In genomic region chr2:39515273-39515896, GRCh38 we compare ENCODE assay signal across 1 cellular context.
TF ChIP-seq lines count a peak whose summit lies in the region.

No MANE protein-coding gene starts in this region.

TF ChIP-seq in K562, 482 proteins besides CTCF, POLR2A, EP300 and RAD21 (continued from another document):
- TF ChIP-seq, protein P1, sequence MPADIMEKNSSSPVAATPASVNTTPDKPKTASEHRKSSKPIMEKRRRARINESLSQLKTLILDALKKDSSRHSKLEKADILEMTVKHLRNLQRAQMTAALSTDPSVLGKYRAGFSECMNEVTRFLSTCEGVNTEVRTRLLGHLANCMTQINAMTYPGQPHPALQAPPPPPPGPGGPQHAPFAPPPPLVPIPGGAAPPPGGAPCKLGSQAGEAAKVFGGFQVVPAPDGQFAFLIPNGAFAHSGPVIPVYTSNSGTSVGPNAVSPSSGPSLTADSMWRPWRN (IDR thresholded peaks at IDR 0.05; ENCODE audit: low read depth) = no peak
- TF ChIP-seq ZKSCAN8 (CRISPR knock-in tag; IDR thresholded peaks at IDR 0.05) (no peak), TSC22D4 (tag; IDR thresholded peaks at IDR 0.05) (no peak), ZBTB34 (CRISPR knock-in tag; IDR thresholded peaks at IDR 0.05) (no peak), THAP12 (CRISPR knock-in tag; IDR thresholded peaks at IDR 0.05) (no peak), MLLT1 (IDR thresholded peaks at IDR 0.05) (no peak), SMAD1 (IDR thresholded peaks at IDR 0.05; ENCODE audit: low read depth, low read length, partially characterized antibody) (no peak), ATF1 (CRISPR knock-in tag; IDR thresholded peaks at IDR 0.05) (no peak), ATF1 (tag; IDR thresholded peaks at IDR 0.05) (no peak), E2F1 (CRISPR knock-in tag; IDR thresholded peaks at IDR 0.05) (no peak), MEF2A (IDR thresholded peaks at IDR 0.05; ENCODE audit: control insufficient read depth, low read depth, low read length) (no peak), FOXM1 (IDR thresholded peaks at IDR 0.05; ENCODE audit: low read depth) (peak; percentile 47; the same call in 1 of the 2 replicates), FOXM1 (CRISPR knock-in tag; IDR thresholded peaks at IDR 0.05; ENCODE audit: low read depth) (no peak), FOXP1 (CRISPR knock-in tag; IDR thresholded peaks at IDR 0.05) (no peak), CBFA2T3 (IDR thresholded peaks at IDR 0.05) (peak; percentile 94), NUFIP1 (IDR thresholded peaks at IDR 0.05; ENCODE audit: partially characterized antibody) (no peak), BRD9 (IDR thresholded peaks at IDR 0.05; ENCODE audit: low read depth, partially characterized antibody) (no peak), HNRNPL (IDR thresholded peaks at IDR 0.05; ENCODE audit: low read depth, low read length) (no peak), CEBPZ (IDR thresholded peaks at IDR 0.05; ENCODE audit: borderline replicate concordance, low read depth, low read length) (no peak), ZKSCAN1 (IDR thresholded peaks at IDR 0.05; ENCODE audit: low read depth, low read length) (no peak), SMARCA5 (IDR thresholded peaks at IDR 0.05) (no peak), ZNF695 (CRISPR knock-in tag; IDR thresholded peaks at IDR 0.05) (no peak), NFIC (IDR thresholded peaks at IDR 0.05) (peak; percentile 58; the same call in 1 of the 2 replicates), ZNF347 (CRISPR knock-in tag; IDR thresholded peaks at IDR 0.05; ENCODE audit: low read depth) (no peak), ZC3H8 (IDR thresholded peaks at IDR 0.05) (no peak), NFRKB (IDR thresholded peaks at IDR 0.05; ENCODE audit: low read depth) (no peak), NR1H2 (CRISPR knock-in tag; IDR thresholded peaks at IDR 0.05) (no peak)
- TF ChIP-seq, protein P2, sequence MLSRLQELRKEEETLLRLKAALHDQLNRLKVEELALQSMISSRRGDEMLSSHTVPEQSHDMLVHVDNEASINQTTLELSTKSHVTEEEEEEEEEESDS (CRISPR knock-in tag; IDR thresholded peaks at IDR 0.05) = no peak
- TF ChIP-seq, protein P3, sequence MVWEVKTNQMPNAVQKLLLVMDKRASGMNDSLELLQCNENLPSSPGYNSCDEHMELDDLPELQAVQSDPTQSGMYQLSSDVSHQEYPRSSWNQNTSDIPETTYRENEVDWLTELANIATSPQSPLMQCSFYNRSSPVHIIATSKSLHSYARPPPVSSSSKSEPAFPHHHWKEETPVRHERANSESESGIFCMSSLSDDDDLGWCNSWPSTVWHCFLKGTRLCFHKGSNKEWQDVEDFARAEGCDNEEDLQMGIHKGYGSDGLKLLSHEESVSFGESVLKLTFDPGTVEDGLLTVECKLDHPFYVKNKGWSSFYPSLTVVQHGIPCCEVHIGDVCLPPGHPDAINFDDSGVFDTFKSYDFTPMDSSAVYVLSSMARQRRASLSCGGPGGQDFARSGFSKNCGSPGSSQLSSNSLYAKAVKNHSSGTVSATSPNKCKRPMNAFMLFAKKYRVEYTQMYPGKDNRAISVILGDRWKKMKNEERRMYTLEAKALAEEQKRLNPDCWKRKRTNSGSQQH (CRISPR knock-in tag; IDR thresholded peaks at IDR 0.05) = no peak
- TF ChIP-seq, protein P4, sequence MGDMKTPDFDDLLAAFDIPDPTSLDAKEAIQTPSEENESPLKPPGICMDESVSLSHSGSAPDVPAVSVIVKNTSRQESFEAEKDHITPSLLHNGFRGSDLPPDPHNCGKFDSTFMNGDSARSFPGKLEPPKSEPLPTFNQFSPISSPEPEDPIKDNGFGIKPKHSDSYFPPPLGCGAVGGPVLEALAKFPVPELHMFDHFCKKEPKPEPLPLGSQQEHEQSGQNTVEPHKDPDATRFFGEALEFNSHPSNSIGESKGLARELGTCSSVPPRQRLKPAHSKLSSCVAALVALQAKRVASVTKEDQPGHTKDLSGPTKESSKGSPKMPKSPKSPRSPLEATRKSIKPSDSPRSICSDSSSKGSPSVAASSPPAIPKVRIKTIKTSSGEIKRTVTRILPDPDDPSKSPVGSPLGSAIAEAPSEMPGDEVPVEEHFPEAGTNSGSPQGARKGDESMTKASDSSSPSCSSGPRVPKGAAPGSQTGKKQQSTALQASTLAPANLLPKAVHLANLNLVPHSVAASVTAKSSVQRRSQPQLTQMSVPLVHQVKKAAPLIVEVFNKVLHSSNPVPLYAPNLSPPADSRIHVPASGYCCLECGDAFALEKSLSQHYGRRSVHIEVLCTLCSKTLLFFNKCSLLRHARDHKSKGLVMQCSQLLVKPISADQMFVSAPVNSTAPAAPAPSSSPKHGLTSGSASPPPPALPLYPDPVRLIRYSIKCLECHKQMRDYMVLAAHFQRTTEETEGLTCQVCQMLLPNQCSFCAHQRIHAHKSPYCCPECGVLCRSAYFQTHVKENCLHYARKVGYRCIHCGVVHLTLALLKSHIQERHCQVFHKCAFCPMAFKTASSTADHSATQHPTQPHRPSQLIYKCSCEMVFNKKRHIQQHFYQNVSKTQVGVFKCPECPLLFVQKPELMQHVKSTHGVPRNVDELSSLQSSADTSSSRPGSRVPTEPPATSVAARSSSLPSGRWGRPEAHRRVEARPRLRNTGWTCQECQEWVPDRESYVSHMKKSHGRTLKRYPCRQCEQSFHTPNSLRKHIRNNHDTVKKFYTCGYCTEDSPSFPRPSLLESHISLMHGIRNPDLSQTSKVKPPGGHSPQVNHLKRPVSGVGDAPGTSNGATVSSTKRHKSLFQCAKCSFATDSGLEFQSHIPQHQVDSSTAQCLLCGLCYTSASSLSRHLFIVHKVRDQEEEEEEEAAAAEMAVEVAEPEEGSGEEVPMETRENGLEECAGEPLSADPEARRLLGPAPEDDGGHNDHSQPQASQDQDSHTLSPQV (IDR thresholded peaks at IDR 0.05) = 0 out of 2 replicates have a peak, but pooled peaks have one; percentile 30
- TF ChIP-seq, protein P5, sequence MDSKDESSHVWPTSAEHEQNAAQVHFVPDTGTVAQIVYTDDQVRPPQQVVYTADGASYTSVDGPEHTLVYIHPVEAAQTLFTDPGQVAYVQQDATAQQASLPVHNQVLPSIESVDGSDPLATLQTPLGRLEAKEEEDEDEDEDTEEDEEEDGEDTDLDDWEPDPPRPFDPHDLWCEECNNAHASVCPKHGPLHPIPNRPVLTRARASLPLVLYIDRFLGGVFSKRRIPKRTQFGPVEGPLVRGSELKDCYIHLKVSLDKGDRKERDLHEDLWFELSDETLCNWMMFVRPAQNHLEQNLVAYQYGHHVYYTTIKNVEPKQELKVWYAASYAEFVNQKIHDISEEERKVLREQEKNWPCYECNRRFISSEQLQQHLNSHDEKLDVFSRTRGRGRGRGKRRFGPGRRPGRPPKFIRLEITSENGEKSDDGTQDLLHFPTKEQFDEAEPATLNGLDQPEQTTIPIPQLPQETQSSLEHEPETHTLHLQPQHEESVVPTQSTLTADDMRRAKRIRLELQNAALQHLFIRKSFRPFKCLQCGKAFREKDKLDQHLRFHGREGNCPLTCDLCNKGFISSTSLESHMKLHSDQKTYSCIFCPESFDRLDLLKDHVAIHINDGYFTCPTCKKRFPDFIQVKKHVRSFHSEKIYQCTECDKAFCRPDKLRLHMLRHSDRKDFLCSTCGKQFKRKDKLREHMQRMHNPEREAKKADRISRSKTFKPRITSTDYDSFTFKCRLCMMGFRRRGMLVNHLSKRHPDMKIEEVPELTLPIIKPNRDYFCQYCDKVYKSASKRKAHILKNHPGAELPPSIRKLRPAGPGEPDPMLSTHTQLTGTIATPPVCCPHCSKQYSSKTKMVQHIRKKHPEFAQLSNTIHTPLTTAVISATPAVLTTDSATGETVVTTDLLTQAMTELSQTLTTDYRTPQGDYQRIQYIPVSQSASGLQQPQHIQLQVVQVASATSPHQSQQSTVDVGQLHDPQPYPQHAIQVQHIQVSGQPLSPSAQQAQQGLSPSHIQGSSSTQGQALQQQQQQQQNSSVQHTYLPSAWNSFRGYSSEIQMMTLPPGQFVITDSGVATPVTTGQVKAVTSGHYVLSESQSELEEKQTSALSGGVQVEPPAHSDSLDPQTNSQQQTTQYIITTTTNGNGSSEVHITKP (IDR thresholded peaks at IDR 0.05; ENCODE audit: partially characterized antibody) = no peak
- TF ChIP-seq, protein P6, sequence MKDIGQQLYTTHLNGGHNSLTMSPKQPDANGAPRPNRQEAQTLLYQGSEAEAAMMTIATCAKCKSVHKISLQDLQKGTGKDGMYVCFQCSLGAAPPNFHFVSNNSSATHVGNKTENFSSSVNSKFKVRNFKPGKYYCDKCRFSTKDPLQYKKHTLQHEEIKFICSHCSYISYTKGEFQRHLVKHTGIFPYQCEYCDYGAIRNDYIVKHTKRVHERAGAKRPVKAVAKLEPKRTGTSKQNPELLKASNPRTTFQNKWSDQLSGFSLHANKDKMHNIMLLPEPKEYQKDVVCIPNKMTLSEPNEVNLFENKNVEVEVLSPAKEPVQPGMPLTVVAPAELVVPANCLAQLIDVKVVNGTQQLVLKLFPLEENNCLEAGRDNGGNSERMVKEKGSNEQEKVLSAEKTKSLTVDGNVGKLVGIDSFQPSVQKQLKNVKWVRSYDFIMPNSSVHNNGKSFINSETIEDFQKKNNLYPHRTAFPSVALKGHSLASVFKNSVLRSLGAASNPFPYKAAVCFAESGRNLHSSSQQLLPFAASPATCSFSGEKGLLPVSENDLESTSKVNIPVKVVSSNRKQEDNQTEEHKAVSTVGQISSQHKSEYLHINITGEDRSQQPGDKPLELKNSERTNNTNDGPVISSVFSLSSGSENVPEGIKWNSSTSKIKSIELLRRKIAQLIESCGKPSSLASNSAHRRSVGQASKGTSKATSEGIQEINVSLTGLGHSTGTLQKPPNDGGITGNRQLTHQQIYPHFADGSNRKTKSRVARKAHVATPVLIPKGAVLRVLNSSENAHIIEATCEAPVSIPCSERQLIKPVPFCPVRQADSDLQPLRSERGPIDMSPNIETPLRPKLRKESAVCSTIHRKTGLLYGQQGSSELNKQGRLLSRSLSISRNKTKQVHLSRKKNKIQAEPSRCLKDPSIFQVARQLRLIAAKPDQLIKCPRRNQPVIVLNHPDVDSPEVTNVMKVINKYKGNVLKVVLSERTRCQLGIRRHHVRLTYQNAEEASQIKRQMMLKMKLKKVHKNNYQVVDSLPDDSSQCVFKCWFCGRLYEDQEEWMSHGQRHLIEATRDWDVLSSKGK (CRISPR knock-in tag; IDR thresholded peaks at IDR 0.05) = no peak
